Comparison of ENCODE assay signal across 1 cellular context in genomic region chr22:24514241-24515024, GRCh38.
TF ChIP-seq lines count a peak whose summit lies in the region.

No MANE protein-coding gene starts in this region.

TF ChIP-seq in HepG2, 621 proteins besides CTCF, POLR2A, EP300 and RAD21 (continued from another document and continues in another):
- TF ChIP-seq POLR2AphosphoS2 (IDR thresholded peaks at IDR 0.05; ENCODE audit: low read depth, low read length): no peak
- TF ChIP-seq MXI1 (IDR thresholded peaks at IDR 0.05; ENCODE audit: borderline replicate concordance, low read depth, low read length): peak; percentile 80; the same call in 2 of the 3 replicates
- peak; percentile 96 for TF ChIP-seq ZNF761 (CRISPR knock-in tag; conservative IDR thresholded peaks at IDR 0.05)
- peak in 1 of 2 experiments; percentile 74; a peak in 2 of 4 replicates for TF ChIP-seq ATF4 (CRISPR knock-in tag; IDR thresholded peaks at IDR 0.05)
- TF ChIP-seq KMT2B (CRISPR knock-in tag; IDR thresholded peaks at IDR 0.05): peak; percentile 88
- TF ChIP-seq TMF1 (CRISPR knock-in tag; IDR thresholded peaks at IDR 0.05; ENCODE audit: low read depth): peak; percentile 97
- peak; percentile 98 for TF ChIP-seq REPIN1 (CRISPR knock-in tag; IDR thresholded peaks at IDR 0.05; ENCODE audit: borderline replicate concordance, low read depth)
- TF ChIP-seq ZFP91 (CRISPR knock-in tag; IDR thresholded peaks at IDR 0.05; ENCODE audit: borderline replicate concordance): peak; percentile 91; the same call in 1 of the 2 replicates
- peak; percentile 94; the same call in 1 of the 2 replicates for TF ChIP-seq ZNF784 (CRISPR knock-in tag; IDR thresholded peaks at IDR 0.05; ENCODE audit: borderline replicate concordance)
- TF ChIP-seq ZFP90 (CRISPR knock-in tag; IDR thresholded peaks at IDR 0.05; ENCODE audit: borderline replicate concordance): peak; percentile 86; the same call in 1 of the 2 replicates
- TF ChIP-seq NFYC (CRISPR knock-in tag; IDR thresholded peaks at IDR 0.05): peak; percentile 52; the same call in 1 of the 2 replicates
- peak; percentile 97 for TF ChIP-seq ZNF747 (CRISPR knock-in tag; IDR thresholded peaks at IDR 0.05; ENCODE audit: borderline replicate concordance)
- TF ChIP-seq MTF1 (CRISPR knock-in tag; IDR thresholded peaks at IDR 0.05): no peak
- no peak for TF ChIP-seq JARID2 (CRISPR knock-in tag; IDR thresholded peaks at IDR 0.05; ENCODE audit: insufficient replicate concordance)
- TF ChIP-seq, protein P1, sequence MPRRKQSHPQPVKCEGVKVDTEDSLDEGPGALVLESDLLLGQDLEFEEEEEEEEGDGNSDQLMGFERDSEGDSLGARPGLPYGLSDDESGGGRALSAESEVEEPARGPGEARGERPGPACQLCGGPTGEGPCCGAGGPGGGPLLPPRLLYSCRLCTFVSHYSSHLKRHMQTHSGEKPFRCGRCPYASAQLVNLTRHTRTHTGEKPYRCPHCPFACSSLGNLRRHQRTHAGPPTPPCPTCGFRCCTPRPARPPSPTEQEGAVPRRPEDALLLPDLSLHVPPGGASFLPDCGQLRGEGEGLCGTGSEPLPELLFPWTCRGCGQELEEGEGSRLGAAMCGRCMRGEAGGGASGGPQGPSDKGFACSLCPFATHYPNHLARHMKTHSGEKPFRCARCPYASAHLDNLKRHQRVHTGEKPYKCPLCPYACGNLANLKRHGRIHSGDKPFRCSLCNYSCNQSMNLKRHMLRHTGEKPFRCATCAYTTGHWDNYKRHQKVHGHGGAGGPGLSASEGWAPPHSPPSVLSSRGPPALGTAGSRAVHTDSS (CRISPR knock-in tag; conservative IDR thresholded peaks at IDR 0.05): no peak
- TF ChIP-seq RBM22 (optimal IDR thresholded peaks at IDR 0.05; ENCODE audit: low read length): peak; percentile 46
- TF ChIP-seq, protein P2, sequence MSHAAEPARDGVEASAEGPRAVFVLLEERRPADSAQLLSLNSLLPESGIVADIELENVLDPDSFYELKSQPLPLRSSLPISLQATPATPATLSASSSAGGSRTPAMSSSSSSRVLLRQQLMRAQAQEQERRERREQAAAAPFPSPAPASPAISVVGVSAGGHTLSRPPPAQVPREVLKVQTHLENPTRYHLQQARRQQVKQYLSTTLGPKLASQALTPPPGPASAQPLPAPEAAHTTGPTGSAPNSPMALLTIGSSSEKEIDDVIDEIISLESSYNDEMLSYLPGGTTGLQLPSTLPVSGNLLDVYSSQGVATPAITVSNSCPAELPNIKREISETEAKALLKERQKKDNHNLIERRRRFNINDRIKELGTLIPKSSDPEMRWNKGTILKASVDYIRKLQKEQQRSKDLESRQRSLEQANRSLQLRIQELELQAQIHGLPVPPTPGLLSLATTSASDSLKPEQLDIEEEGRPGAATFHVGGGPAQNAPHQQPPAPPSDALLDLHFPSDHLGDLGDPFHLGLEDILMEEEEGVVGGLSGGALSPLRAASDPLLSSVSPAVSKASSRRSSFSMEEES (CRISPR knock-in tag; IDR thresholded peaks at IDR 0.05): peak; percentile 96
- TF ChIP-seq FOXP1 (IDR thresholded peaks at IDR 0.05): no peak
- peak; percentile 93 for TF ChIP-seq FOXP1 (CRISPR knock-in tag; IDR thresholded peaks at IDR 0.05)
- TF ChIP-seq ZNF530 (CRISPR knock-in tag; IDR thresholded peaks at IDR 0.05; ENCODE audit: low read depth): no peak
- TF ChIP-seq, protein P3, sequence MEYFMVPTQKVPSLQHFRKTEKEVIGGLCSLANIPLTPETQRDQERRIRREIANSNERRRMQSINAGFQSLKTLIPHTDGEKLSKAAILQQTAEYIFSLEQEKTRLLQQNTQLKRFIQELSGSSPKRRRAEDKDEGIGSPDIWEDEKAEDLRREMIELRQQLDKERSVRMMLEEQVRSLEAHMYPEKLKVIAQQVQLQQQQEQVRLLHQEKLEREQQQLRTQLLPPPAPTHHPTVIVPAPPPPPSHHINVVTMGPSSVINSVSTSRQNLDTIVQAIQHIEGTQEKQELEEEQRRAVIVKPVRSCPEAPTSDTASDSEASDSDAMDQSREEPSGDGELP (IDR thresholded peaks at IDR 0.05; ENCODE audit: borderline replicate concordance, low read depth): peak; percentile 99
- peak; percentile 98; the same call in 1 of the 2 replicates for TF ChIP-seq ZNF558 (CRISPR knock-in tag; IDR thresholded peaks at IDR 0.05; ENCODE audit: borderline replicate concordance)
- 0 out of 2 replicates have a peak, but pooled peaks have one; percentile 16 for TF ChIP-seq TP53 (CRISPR knock-in tag; conservative IDR thresholded peaks at IDR 0.05)
- no peak for TF ChIP-seq FOXA1 (IDR thresholded peaks at IDR 0.05)
- peak; percentile 97 for TF ChIP-seq FOXA1 (CRISPR knock-in tag; IDR thresholded peaks at IDR 0.05)
- TF ChIP-seq XRCC5 (optimal IDR thresholded peaks at IDR 0.05; ENCODE audit: low read length): peak; percentile 36
- TF ChIP-seq, protein P4, sequence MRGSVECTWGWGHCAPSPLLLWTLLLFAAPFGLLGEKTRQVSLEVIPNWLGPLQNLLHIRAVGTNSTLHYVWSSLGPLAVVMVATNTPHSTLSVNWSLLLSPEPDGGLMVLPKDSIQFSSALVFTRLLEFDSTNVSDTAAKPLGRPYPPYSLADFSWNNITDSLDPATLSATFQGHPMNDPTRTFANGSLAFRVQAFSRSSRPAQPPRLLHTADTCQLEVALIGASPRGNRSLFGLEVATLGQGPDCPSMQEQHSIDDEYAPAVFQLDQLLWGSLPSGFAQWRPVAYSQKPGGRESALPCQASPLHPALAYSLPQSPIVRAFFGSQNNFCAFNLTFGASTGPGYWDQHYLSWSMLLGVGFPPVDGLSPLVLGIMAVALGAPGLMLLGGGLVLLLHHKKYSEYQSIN (CRISPR knock-in tag; IDR thresholded peaks at IDR 0.05; ENCODE audit: borderline replicate concordance): no peak
- TF ChIP-seq SRSF1 (optimal IDR thresholded peaks at IDR 0.05; ENCODE audit: low read depth, low read length): peak; percentile 80
- no peak for TF ChIP-seq NFE2 (CRISPR knock-in tag; IDR thresholded peaks at IDR 0.05)
- TF ChIP-seq KLF12 (CRISPR knock-in tag; IDR thresholded peaks at IDR 0.05; ENCODE audit: borderline replicate concordance): 0 out of 2 replicates have a peak, but pooled peaks have one; percentile 66
- peak; percentile 96; the same call in 1 of the 2 replicates for TF ChIP-seq RNF219 (CRISPR knock-in tag; IDR thresholded peaks at IDR 0.05)
- peak; percentile 85; the same call in 1 of the 2 replicates for TF ChIP-seq ZNF12 (CRISPR knock-in tag; IDR thresholded peaks at IDR 0.05)
- TF ChIP-seq MNT (IDR thresholded peaks at IDR 0.05): peak; percentile 36; the same call in 1 of the 2 replicates
- peak; percentile 62; the same call in 1 of the 2 replicates for TF ChIP-seq ZSCAN22 (CRISPR knock-in tag; IDR thresholded peaks at IDR 0.05)
- TF ChIP-seq ZNF512B (CRISPR knock-in tag; IDR thresholded peaks at IDR 0.05; ENCODE audit: borderline replicate concordance): peak; percentile 93
- no peak for TF ChIP-seq SIN3A (IDR thresholded peaks at IDR 0.05; ENCODE audit: borderline replicate concordance, low read depth, low read length)
